1 cellular context compared by ENCODE assay signal in the genomic region with DNA sequence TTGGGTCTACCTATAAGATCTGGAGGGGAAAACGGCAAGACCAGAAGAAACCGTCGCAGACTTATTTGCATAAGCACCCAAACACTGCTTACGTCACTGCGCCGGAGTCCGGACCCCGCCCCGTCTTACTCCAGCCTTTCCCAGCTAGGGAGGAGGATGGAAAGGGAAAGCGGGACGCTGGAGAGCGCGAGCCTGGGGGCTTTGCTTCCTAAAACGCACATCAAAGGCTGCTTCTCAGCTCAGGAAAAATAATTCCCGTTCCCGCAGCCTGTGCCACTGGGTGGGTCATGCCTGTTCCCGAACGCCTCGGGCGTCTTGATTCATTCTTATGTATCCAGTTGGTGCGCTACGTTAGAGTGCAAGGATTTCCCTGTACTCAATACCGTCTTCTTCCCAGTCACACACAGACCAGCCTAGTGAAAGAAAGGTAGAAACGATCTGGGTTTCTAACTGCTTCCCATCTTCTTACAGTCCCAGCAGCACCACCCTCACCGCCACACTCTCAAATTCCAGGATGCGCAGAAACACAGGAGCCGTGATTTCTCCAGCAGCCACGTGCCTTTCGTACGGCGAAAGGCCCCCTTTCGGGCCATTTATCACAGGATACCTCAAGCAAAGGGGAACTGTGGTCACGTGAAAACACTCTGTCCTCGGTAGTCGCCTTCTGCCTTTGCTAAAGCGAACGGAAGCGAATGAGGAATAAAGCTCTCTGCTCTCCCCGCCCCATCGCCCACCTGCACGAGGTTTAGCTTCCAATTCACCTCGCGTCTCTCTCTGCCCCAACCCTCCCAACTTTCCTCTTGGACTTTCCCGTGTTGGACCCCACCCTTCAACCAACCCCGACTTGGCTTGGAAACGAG.
TF ChIP-seq lines count a peak whose summit lies in the region.

No MANE protein-coding gene starts in this region.

TF ChIP-seq in GM23338, 12 proteins besides CTCF, POLR2A, EP300 and RAD21 (continued from another document):
- TF ChIP-seq, protein P1, sequence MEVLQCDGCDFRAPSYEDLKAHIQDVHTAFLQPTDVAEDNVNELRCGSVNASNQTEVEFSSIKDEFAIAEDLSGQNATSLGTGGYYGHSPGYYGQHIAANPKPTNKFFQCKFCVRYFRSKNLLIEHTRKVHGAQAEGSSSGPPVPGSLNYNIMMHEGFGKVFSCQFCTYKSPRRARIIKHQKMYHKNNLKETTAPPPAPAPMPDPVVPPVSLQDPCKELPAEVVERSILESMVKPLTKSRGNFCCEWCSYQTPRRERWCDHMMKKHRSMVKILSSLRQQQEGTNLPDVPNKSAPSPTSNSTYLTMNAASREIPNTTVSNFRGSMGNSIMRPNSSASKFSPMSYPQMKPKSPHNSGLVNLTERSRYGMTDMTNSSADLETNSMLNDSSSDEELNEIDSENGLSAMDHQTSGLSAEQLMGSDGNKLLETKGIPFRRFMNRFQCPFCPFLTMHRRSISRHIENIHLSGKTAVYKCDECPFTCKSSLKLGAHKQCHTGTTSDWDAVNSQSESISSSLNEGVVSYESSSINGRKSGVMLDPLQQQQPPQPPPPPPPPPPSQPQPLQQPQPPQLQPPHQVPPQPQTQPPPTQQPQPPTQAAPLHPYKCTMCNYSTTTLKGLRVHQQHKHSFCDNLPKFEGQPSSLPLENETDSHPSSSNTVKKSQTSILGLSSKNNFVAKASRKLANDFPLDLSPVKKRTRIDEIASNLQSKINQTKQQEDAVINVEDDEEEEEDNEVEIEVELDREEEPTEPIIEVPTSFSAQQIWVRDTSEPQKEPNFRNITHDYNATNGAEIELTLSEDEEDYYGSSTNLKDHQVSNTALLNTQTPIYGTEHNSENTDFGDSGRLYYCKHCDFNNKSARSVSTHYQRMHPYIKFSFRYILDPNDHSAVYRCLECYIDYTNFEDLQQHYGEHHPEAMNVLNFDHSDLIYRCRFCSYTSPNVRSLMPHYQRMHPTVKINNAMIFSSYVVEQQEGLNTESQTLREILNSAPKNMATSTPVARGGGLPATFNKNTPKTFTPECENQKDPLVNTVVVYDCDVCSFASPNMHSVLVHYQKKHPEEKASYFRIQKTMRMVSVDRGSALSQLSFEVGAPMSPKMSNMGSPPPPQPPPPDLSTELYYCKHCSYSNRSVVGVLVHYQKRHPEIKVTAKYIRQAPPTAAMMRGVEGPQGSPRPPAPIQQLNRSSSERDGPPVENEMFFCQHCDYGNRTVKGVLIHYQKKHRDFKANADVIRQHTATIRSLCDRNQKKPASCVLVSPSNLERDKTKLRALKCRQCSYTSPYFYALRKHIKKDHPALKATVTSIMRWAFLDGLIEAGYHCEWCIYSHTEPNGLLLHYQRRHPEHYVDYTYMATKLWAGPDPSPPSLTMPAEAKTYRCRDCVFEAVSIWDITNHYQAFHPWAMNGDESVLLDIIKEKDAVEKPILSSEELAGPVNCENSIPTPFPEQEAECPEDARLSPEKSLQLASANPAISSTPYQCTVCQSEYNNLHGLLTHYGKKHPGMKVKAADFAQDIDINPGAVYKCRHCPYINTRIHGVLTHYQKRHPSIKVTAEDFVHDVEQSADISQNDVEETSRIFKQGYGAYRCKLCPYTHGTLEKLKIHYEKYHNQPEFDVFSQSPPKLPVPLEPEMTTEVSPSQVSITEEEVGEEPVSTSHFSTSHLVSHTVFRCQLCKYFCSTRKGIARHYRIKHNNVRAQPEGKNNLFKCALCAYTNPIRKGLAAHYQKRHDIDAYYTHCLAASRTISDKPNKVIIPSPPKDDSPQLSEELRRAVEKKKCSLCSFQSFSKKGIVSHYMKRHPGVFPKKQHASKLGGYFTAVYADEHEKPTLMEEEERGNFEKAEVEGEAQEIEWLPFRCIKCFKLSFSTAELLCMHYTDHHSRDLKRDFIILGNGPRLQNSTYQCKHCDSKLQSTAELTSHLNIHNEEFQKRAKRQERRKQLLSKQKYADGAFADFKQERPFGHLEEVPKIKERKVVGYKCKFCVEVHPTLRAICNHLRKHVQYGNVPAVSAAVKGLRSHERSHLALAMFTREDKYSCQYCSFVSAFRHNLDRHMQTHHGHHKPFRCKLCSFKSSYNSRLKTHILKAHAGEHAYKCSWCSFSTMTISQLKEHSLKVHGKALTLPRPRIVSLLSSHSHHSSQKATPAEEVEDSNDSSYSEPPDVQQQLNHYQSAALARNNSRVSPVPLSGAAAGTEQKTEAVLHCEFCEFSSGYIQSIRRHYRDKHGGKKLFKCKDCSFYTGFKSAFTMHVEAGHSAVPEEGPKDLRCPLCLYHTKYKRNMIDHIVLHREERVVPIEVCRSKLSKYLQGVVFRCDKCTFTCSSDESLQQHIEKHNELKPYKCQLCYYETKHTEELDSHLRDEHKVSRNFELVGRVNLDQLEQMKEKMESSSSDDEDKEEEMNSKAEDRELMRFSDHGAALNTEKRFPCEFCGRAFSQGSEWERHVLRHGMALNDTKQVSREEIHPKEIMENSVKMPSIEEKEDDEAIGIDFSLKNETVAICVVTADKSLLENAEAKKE (CRISPR knock-in tag; IDR thresholded peaks at IDR 0.05): no peak
- TF ChIP-seq STAT1 (IDR thresholded peaks at IDR 0.05; ENCODE audit: unreplicated experiment) (no peak), CREB1 (CRISPR knock-in tag; IDR thresholded peaks at IDR 0.05; ENCODE audit: low read depth) (peak; percentile 92)
